ENCODE assay signal across 13 cellular contexts in the genomic region with DNA sequence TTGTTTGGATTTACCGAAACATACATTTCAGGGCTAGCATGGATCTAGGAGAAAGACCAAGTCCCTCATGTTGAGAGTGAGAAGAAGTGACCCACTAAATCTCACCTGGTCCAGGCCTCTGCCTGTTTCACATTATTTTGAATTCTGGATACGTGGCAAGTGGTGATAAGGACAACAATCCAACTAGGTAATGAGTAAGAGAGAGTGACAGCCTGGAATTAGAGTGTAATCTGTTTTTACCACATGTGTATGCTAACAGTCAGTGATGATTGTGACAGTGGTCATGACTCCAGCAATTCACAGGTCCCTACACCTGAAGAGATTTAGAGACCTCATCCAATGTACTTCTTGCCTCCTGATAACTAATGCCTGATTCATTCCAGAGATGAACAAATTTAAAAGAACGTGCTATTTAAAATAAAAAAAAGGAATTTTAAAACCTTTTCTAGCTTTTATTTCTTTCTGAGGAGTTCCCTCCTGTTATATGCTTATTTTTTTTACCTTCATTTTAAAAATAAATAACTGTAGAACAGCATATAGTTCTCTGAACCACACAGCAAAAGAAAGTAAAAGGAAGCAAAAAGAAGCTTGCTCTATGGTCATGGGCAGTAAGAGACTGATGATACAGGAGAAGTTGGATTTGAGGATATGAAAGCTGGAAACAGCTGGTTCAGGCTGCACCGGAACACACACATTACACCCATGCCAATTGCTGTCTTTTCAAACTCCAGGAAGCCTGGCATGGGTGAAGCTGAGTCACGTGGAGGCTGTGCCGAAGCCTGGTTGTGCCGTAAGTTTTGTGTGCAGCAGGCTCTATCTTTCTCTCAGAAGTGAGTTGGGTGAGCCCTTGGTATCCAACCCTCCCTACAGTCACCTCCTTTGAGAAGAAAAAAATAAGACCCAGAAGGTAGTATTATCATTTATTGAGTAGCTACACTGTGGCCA. TPM values are rescaled to one million over a fixed set of nuclear protein-coding genes. Genes with fewer than 3 reads are reported as not detected.
DNase-seq lines count a peak whose midpoint lies in the region; ATAC-seq, FAIRE-seq and TF ChIP-seq lines count a peak whose summit lies in the region.
"Had no signal": no experiment of that assay in that cellular context is flagged by ENCODE, and none has a peak within 500 bp of the region (broad histone marks: within the 10 kb centered on the region; RNA-seq: fewer than 3 reads in every experiment).

No MANE protein-coding gene starts in this region.

- H3K4me3 ChIP-seq in A549 (no peak overlapping the region), mucosa of descending colon (no peak overlapping the region), HAP-1 (no peak overlapping the region)
- H3K4me3 ChIP-seq: sigmoid colon had no signal

- H3K9me3 ChIP-seq in A549 = no peaks in the 10 kb centered on the region
- H3K9me3 ChIP-seq in mucosa of descending colon = no peaks in the 10 kb centered on the region
- no peaks in the 10 kb centered on the region for H3K9me3 ChIP-seq in HAP-1
- H3K9me3 ChIP-seq: sigmoid colon had no signal

- WGBS in A549 (ENCODE audit: missing lambda C conversion rate) = 89% methylated on average over 7 of the region's 7 CpGs

- intact Hi-C loops in mucosa of descending colon (cut with DNase I, micrococcal nuclease) = no loop called here

- in situ Hi-C loops in HAP-1 (cut with MboI; ENCODE audit: low sequenced_read_pairs) = no loop called here

- ATAC-seq in A549 (no peak), mucosa of descending colon (peak; percentile 71), GM18505 (IDR thresholded peaks at IDR 0.05; ENCODE audit: unreplicated experiment) (no peak)
- ATAC-seq: WTC11 had no signal

- DNase-seq in A549 (ENCODE audit: low read depth in 1 of 2, low spot score in 1 of 2) (no peak), NOMO-1 treated with DMSO at 0.1 percent for 48 hours (lab: John Stamatoyannopoulos, UW; ENCODE audit: unreplicated experiment) (peak; percentile 76), epithelial cell of prostate (ENCODE audit: low read depth, low spot score) (no peak), mucosa of descending colon (peak in 1 of 3 donors; percentile 65), GDM1 (lab: John Stamatoyannopoulos, UW) (no peak), HAP-1 (ENCODE audit: low spot score in 2 of 2) (no peak), DMS 273 treated with DMSO at 0.1 percent for 48 hours (lab: John Stamatoyannopoulos, UW) (no peak)
- DNase-seq: DMS153; effector CD8-positive, alpha-beta T cell; sigmoid colon had no signal

- TF ChIP-seq EP300 in A549 (IDR thresholded peaks at IDR 0.05) = no peak

- POLR2A ChIA-PET in A549 (lab: Yijun Ruan, JAX) = no interaction called here

- H3K36me3 ChIP-seq in mucosa of descending colon (ENCODE audit: low read depth) (no peaks in the 10 kb centered on the region), HAP-1 (replicated peaks) (no peaks in the 10 kb centered on the region)
- H3K36me3 ChIP-seq: sigmoid colon had no signal

- TF ChIP-seq RAD21 in A549 (conservative IDR thresholded peaks at IDR 0.05 in 1 of 2, IDR thresholded peaks at IDR 0.05 in 1 of 2) = no peak

- CTCF ChIA-PET in A549 (lab: Yijun Ruan, JAX) = interaction anchor here (0.7 to 2.3 kb wide), 7 partner anchors 8 to 1040 kb away, joined by 3 to 11 read pairs (median 4); no protein-coding TSS in a partner anchor

- H3K4me1 ChIP-seq in A549 (peaks cover 43% of the 10 kb centered on the region), mucosa of descending colon (ENCODE audit: low read depth) (peaks cover 8% of the 10 kb centered on the region), HAP-1 (no peaks in the 10 kb centered on the region)
- H3K4me1 ChIP-seq: sigmoid colon had no signal

- no peak for FAIRE-seq in A549 (lab: Jason Lieb, UNC)
- FAIRE-seq: GM19239 had no signal

- TF ChIP-seq POLR2A in A549 (IDR thresholded peaks at IDR 0.05; ENCODE audit: low read length) = no peak
- TF ChIP-seq POLR2A in GM18505 (IDR thresholded peaks at IDR 0.05; ENCODE audit: borderline replicate concordance, extremely low read depth, insufficient read depth, insufficient read length) = no peak

- no peaks in the 10 kb centered on the region for H3K27me3 ChIP-seq in HAP-1 (ENCODE audit: low read depth)
- H3K27me3 ChIP-seq: sigmoid colon had no signal

- TF ChIP-seq CTCF in A549 (IDR thresholded peaks at IDR 0.05) (no peak), mucosa of descending colon (IDR thresholded peaks at IDR 0.05) (no peak)

- H3K4me2 ChIP-seq in A549 = no peak overlapping the region

- H3K27ac ChIP-seq in A549 = peak overlapping the region; percentile 86 to 89; a peak in 3 of 6 replicates
- peak overlapping the region; percentile 99 for H3K27ac ChIP-seq in epithelial cell of prostate
- H3K27ac ChIP-seq: sigmoid colon had no signal

TF ChIP-seq in A549, 52 proteins besides CTCF, POLR2A, EP300 and RAD21:
- TF ChIP-seq EHF (CRISPR knock-in tag; IDR thresholded peaks at IDR 0.05) (no peak), FOSL2 (IDR thresholded peaks at IDR 0.05) (no peak), FOSL2 (CRISPR knock-in tag; IDR thresholded peaks at IDR 0.05) (no peak), HOXB13 (CRISPR knock-in tag; IDR thresholded peaks at IDR 0.05; ENCODE audit: low read depth) (no peak)

RNA-seq across cellular contexts. Expression of gene C1orf116, which starts 14.7 kb away (rescaled TPM):
- 2.0 and 2.2 TPM in 2 replicates for polyA plus RNA-seq in A549 (2011; rRNA removed)
- 1.2 TPM in 2 replicates for polyA plus RNA-seq in A549 (2012; cell fraction: cytosol; rRNA removed)
- 1.9 and 2.7 TPM in 2 replicates for polyA plus RNA-seq in A549 (2012; cell fraction: nucleus; rRNA removed)
- polyA plus RNA-seq in A549 (2017; fragmentation: RNase III; extraction: RNeasy Plus Mini Kit Qiagen cat#74134 plus additional on column Dnase treatment) = 3.2 to 3.6 TPM (median 3.4 TPM) in 3 replicates
- polyA minus RNA-seq in A549 (2011; rRNA and poly(A)+ RNA removed) = 2.9 and 3.7 TPM in 2 replicates
- 10 to 100 TPM in 2 of 3 donors, 1 to 10 TPM in 1; 8.7 to 31.0 (median 25.4) TPM for total RNA-seq in mucosa of descending colon

RNA-seq across cellular contexts. Expression of gene YOD1, which starts 33.1 kb away (rescaled TPM):
- polyA plus RNA-seq in A549 (2011; rRNA removed) = 6.9 and 7.0 TPM in 2 replicates
- polyA plus RNA-seq in A549 (2012; cell fraction: cytosol; rRNA removed) = 1.5 and 1.7 TPM in 2 replicates
- 1.7 and 2.2 TPM in 2 replicates for polyA plus RNA-seq in A549 (2012; cell fraction: nucleus; rRNA removed)
- polyA plus RNA-seq in A549 (2017; fragmentation: RNase III; extraction: RNeasy Plus Mini Kit Qiagen cat#74134 plus additional on column Dnase treatment) = 9.5 to 10.3 TPM (median 10.3 TPM) in 3 replicates
- 5.5 and 5.7 TPM in 2 replicates for polyA minus RNA-seq in A549 (2011; rRNA and poly(A)+ RNA removed)
- 1 to 10 TPM; 5.8 to 7.8 (median 7.8) TPM for total RNA-seq in mucosa of descending colon

RNA-seq across cellular contexts. Expression of gene PFKFB2, which starts 35.2 kb away (rescaled TPM):
- polyA plus RNA-seq in A549 (2011; rRNA removed) = 6.8 and 7.4 TPM in 2 replicates
- polyA plus RNA-seq in A549 (2012; cell fraction: cytosol; rRNA removed) = 2.1 and 2.2 TPM in 2 replicates
- polyA plus RNA-seq in A549 (2012; cell fraction: nucleus; rRNA removed) = 3.5 and 5.4 TPM in 2 replicates
- 7.6 to 8.4 TPM (median 8.1 TPM) in 3 replicates for polyA plus RNA-seq in A549 (2017; fragmentation: RNase III; extraction: RNeasy Plus Mini Kit Qiagen cat#74134 plus additional on column Dnase treatment)
- 5.9 and 6.8 TPM in 2 replicates for polyA minus RNA-seq in A549 (2011; rRNA and poly(A)+ RNA removed)
- total RNA-seq in mucosa of descending colon = 100 to 1,000 TPM in 1 of 3 donors, 10 to 100 TPM in 2; 45.1 to 118 (median 90.2) TPM

RNA-seq across cellular contexts. Expression of gene FCAMR, which starts 47.6 kb away (rescaled TPM):
- not detected in 2 replicates for polyA plus RNA-seq in A549 (2011; rRNA removed)
- not detected in 2 replicates for polyA plus RNA-seq in A549 (2012; cell fraction: cytosol; rRNA removed)
- 0.04 TPM in 1 of 2 replicates, not detected in the other for polyA plus RNA-seq in A549 (2012; cell fraction: nucleus; rRNA removed)
- not detected in 3 replicates for polyA plus RNA-seq in A549 (2017; fragmentation: RNase III; extraction: RNeasy Plus Mini Kit Qiagen cat#74134 plus additional on column Dnase treatment)
- not detected in 2 replicates for polyA minus RNA-seq in A549 (2011; rRNA and poly(A)+ RNA removed)
- total RNA-seq in mucosa of descending colon = under 1 TPM; 0.41 to 0.98 (median 0.84) TPM
- total RNA-seq: sigmoid colon, WTC11 had no signal
